Comparison of ENCODE assay signal across 8 cellular contexts in the genomic region with DNA sequence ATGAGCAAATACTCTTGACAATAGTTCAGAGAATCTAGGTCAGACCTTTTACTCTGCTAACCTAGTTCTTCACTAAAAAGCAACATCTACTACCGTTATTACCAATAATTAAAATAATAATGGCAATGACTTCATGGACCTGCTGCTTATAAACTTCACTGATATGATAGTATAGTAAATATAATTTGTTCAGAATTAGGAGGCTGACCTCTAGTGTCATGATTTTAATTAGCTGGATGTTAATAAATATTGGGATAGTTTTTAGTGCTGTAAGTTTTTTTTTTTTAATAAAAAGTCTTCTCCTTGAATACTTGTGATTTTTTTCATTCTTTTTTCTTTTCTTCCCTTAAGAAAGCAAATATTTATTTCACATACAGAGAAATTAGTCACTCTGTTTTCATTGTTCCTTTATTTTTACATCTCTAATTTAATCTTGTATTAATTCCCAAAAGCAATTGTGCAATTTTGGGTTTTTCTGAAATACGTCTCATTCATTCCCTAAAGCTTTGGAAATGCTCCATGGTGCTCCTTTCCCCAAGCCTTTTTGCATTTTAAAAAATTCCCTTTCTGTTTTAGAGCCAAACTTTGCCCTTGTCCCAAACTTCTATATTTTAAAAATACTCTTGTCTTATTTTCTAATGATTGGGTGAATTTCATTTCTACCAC. TPM values are rescaled to one million over a fixed set of nuclear protein-coding genes. Genes with fewer than 3 reads are reported as not detected.
DNase-seq lines count a peak whose midpoint lies in the region; ATAC-seq and TF ChIP-seq lines count a peak whose summit lies in the region.

No MANE protein-coding gene starts in this region.

- peak overlapping the region; percentile 78 to 90 (median 84) for H3K4me3 Mint-ChIP-seq in CD8-positive, alpha-beta memory T cell

- POLR2A ChIA-PET in CD8-positive, alpha-beta memory T cell (lab: Charles Lee) = interaction anchor here (0.7 kb wide), 1 partner anchor 674 kb away, joined by 4 read pairs; no protein-coding TSS in a partner anchor

- H3K4me3 ChIP-seq in CD8-positive, alpha-beta memory T cell (ENCODE audit: low read length) = peak overlapping the region; percentile 61
- H3K4me3 ChIP-seq in esophagus squamous epithelium = peak overlapping the region; percentile 4 to 55 (median 32)

- peak; percentile 6 for ATAC-seq in sciatic nerve

- no peaks in the 10 kb centered on the region for H3K4me1 ChIP-seq in CD8-positive, alpha-beta memory T cell (ENCODE audit: insufficient read depth, low read length)
- peaks cover 0 to 21% (median 0%) of the 10 kb centered on the region in 3 donors for H3K4me1 ChIP-seq in esophagus squamous epithelium

- no peak for TF ChIP-seq CTCF in esophagus squamous epithelium (IDR thresholded peaks at IDR 0.05)

- H3K9me3 ChIP-seq in CD8-positive, alpha-beta memory T cell (ENCODE audit: low read length) = no peaks in the 10 kb centered on the region
- H3K9me3 ChIP-seq in esophagus squamous epithelium = no peaks in the 10 kb centered on the region

- H3K27ac Mint-ChIP-seq in CD8-positive, alpha-beta memory T cell = peak overlapping the region in 7 of 8 donors; percentile 20 to 92 (median 79)

- DNase-seq in CD8-positive, alpha-beta memory T cell = no peak
- DNase-seq in NAMALWA (ENCODE audit: low spot score) = peak; percentile 31
- no peak for DNase-seq in esophagus squamous epithelium (lab: John Stamatoyannopoulos, UW)
- no peak for DNase-seq in sciatic nerve (ENCODE audit: low spot score)
- DNase-seq in SKM-1 (lab: John Stamatoyannopoulos, UW; ENCODE audit: unreplicated experiment) = no peak
- DNase-seq in hypothalamus (lab: John Stamatoyannopoulos, UW) = no peak
- no peak for DNase-seq in activated CD4-positive, alpha-beta T cell treated with anti-CD3 and anti-CD28 coated beads for 4 hours
- DNase-seq in NCI-H510A (lab: John Stamatoyannopoulos, UW) = no peak

- CTCF ChIA-PET in CD8-positive, alpha-beta memory T cell (lab: Charles Lee) = no interaction called here

- H3K27me3 Mint-ChIP-seq in CD8-positive, alpha-beta memory T cell = peaks cover 0 to 3% of the 10 kb centered on the region in 2 donors

- no peak for TF ChIP-seq POLR2A in esophagus squamous epithelium (IDR thresholded peaks at IDR 0.05)

- peaks cover 12 to 25% (median 20%) of the 10 kb centered on the region in 3 donors for H3K4me1 Mint-ChIP-seq in CD8-positive, alpha-beta memory T cell

- intact Hi-C loops in esophagus squamous epithelium (cut with DNase I) = no loop called here
- intact Hi-C loops in sciatic nerve (cut with DNase I) = no loop called here

- H3K27ac ChIP-seq in CD8-positive, alpha-beta memory T cell (ENCODE audit: low read depth, low read length) = no peak overlapping the region
- peak overlapping the region in 2 of 4 donors; percentile 15 to 40 for H3K27ac ChIP-seq in esophagus squamous epithelium

- no peaks in the 10 kb centered on the region for H3K36me3 ChIP-seq in CD8-positive, alpha-beta memory T cell (ENCODE audit: insufficient read depth, low read length)
- no peaks in the 10 kb centered on the region for H3K36me3 ChIP-seq in esophagus squamous epithelium

- no peaks in the 10 kb centered on the region for H3K27me3 ChIP-seq in CD8-positive, alpha-beta memory T cell (ENCODE audit: insufficient read depth, low read length, poor library complexity, severe bottlenecking)
- no peaks in the 10 kb centered on the region for H3K27me3 ChIP-seq in esophagus squamous epithelium

- 27 to 30% methylated on average over 2 of the region's 2 CpGs for WGBS in esophagus squamous epithelium, 2 donors

- H3K36me3 Mint-ChIP-seq in CD8-positive, alpha-beta memory T cell = peaks cover 0 to 6% (median 4%) of the 10 kb centered on the region in 3 donors

- H3K9me3 Mint-ChIP-seq in CD8-positive, alpha-beta memory T cell = peaks cover 0 to 8% (median 0%) of the 10 kb centered on the region in 5 donors

RNA-seq across cellular contexts. Expression of gene UST, which starts 46.6 kb away (rescaled TPM):
- 1 to 10 TPM; 6.4 to 7.8 TPM for total RNA-seq in CD8-positive, alpha-beta memory T cell
- 2.4 TPM for polyA plus RNA-seq in CD8-positive, alpha-beta memory T cell
- total RNA-seq in esophagus squamous epithelium (10 to 100 TPM in 1 of 4 donors, 1 to 10 TPM in 3; 2.9 to 12.0 (median 5.7) TPM), sciatic nerve (33.1 TPM)
